19 cellular contexts compared by ENCODE assay signal in the genomic region with DNA sequence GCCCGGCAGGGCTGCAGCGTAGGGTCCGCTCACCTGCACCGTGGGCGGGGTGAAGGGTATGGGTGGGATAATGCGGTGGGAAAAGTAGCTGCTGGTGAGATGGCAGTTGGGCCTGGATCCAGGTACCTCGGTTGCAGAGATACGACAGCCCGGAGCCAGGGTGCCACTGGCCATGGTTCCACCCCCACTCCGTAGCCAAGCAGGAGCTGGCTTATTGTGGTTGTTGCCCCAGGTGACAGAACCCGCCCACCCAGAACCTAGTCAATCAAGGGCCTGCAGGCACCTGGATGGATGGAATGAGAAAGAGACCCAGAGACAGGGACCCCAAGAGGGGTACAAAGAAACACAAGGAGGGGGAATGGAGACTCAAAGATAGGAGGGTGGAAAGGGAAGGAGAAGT. TPM values are rescaled to one million over a fixed set of nuclear protein-coding genes. Genes with fewer than 3 reads are reported as not detected.
DNase-seq lines count a peak whose midpoint lies in the region; ATAC-seq and TF ChIP-seq lines count a peak whose summit lies in the region.
"Had no signal": no experiment of that assay in that cellular context is flagged by ENCODE, and none has a peak within 500 bp of the region (broad histone marks: within the 10 kb centered on the region; RNA-seq: fewer than 3 reads in every experiment).

No MANE protein-coding gene starts in this region.

- H4K20me1 ChIP-seq in OCI-LY1 (ENCODE audit: insufficient read depth, low read length) = no peaks in the 10 kb centered on the region

- H3K9me3 ChIP-seq in OCI-LY1 (ENCODE audit: low read length) = no peaks in the 10 kb centered on the region
- H3K9me3 ChIP-seq: colonic mucosa, uterus had no signal

- H3K4me2 ChIP-seq in OCI-LY1 (ENCODE audit: low read length) = peak overlapping the region; percentile 60; the same call in 1 of the 2 replicates

- no peak overlapping the region for H3K27ac ChIP-seq in OCI-LY1 (ENCODE audit: low read depth, low read length, poor library complexity, severe bottlenecking)
- H3K27ac ChIP-seq: colonic mucosa, epithelial cell of prostate, uterus had no signal

- no peaks in the 10 kb centered on the region for H3K79me2 ChIP-seq in OCI-LY1 (ENCODE audit: insufficient read depth, low read length)

- H2AFZ ChIP-seq in OCI-LY1 (ENCODE audit: low read length) = no peak overlapping the region

- H3K4me1 ChIP-seq in OCI-LY1 (ENCODE audit: insufficient read depth, low read length, severe bottlenecking) = peaks cover 45% of the 10 kb centered on the region

- H3K36me3 ChIP-seq in OCI-LY1 (ENCODE audit: insufficient read depth, low read length) = peaks cover 9% of the 10 kb centered on the region
- H3K36me3 ChIP-seq: colonic mucosa, uterus had no signal

- H3K4me3 ChIP-seq in OCI-LY1 (ENCODE audit: low read depth, low read length, poor library complexity, severe bottlenecking) = no peak overlapping the region
- H3K4me3 ChIP-seq: uterus had no signal

- no peak overlapping the region; the same call in 1 of the 2 replicates for H3K9ac ChIP-seq in OCI-LY1 (ENCODE audit: low read length)

- no peaks in the 10 kb centered on the region for H3K27me3 ChIP-seq in OCI-LY1 (ENCODE audit: insufficient read depth, low read length)
- H3K27me3 ChIP-seq: uterus had no signal

- H3F3A ChIP-seq in OCI-LY1 (ENCODE audit: insufficient read depth, low read length) = no peaks in the 10 kb centered on the region

- no peak for TF ChIP-seq CTCF in OCI-LY1 (IDR thresholded peaks at IDR 0.05; ENCODE audit: low read length)

- TF ChIP-seq POLR2A in erythroblast (IDR thresholded peaks at IDR 0.05; ENCODE audit: low read length) = no peak

- no peaks in the 10 kb centered on the region for H3K9me2 ChIP-seq in OCI-LY1 (ENCODE audit: low read depth, low read length)

- DNase-seq in stimulated activated CD4-positive, alpha-beta T cell treated with anti-CD3 and anti-CD28 coated beads, Interleukin-15, amount 100 ng/mL, for 24 hours = peak; percentile 22
- no peak for DNase-seq in stimulated activated CD4-positive, alpha-beta T cell treated with anti-CD3 and anti-CD28 coated beads, Interleukin-2, amount 100 ng/mL, for 48 hours
- peak; percentile 50 for DNase-seq in iPS-NIHi11 (ENCODE audit: low spot score)
- no peak for DNase-seq in hippocampal formation (lab: John Stamatoyannopoulos, UW)
- no peak for DNase-seq in erythroblast (lab: John Stamatoyannopoulos, UW)
- DNase-seq: activated CD4-positive, CD25-positive, alpha-beta regulatory T cell; aorta; colonic mucosa; NCI-H187 treated with DMSO at 0.1 percent for 48 hours; NK-92 treated with Interleukin-12 subunit alpha and Interleukin-12 subunit beta, amount 100 ng/mL, for 24 hours; Right ventricle myocardium superior; stimulated activated naive CD8-positive, alpha-beta T cell treated with anti-CD3 and anti-CD28 coated beads, Interleukin-15, amount 100 ng/mL, for 72 hours; uterus had no signal

- ATAC-seq in esophagus mucosa (no peak), HG03457 (IDR thresholded peaks at IDR 0.05; ENCODE audit: unreplicated experiment) (no peak)

RNA-seq across cellular contexts. Expression of a gene that starts 3.5 kb away (rescaled TPM):
- total RNA-seq in esophagus mucosa = not detected
- total RNA-seq: colonic mucosa, mononuclear cell, progenitor cell of endocrine pancreas, Right ventricle myocardium superior, uterus had no signal

RNA-seq across cellular contexts. Expression of a gene that starts 3.8 kb away (rescaled TPM):
- total RNA-seq in esophagus mucosa = not detected
- total RNA-seq: aorta, colonic mucosa, mononuclear cell, progenitor cell of endocrine pancreas, Right ventricle myocardium superior, uterus had no signal

RNA-seq across cellular contexts. Expression of a gene that starts 11.3 kb away (rescaled TPM):
- not detected for total RNA-seq in esophagus mucosa
- total RNA-seq: aorta, colonic mucosa, mononuclear cell, progenitor cell of endocrine pancreas, Right ventricle myocardium superior, uterus had no signal

RNA-seq across cellular contexts. Expression of a gene that starts 16.4 kb away (rescaled TPM):
- not detected for total RNA-seq in esophagus mucosa
- total RNA-seq: aorta, colonic mucosa, mononuclear cell, progenitor cell of endocrine pancreas, Right ventricle myocardium superior, uterus had no signal

RNA-seq across cellular contexts. Expression of a gene that starts 23.3 kb away (rescaled TPM):
- not detected for total RNA-seq in esophagus mucosa
- total RNA-seq: aorta, colonic mucosa, mononuclear cell, progenitor cell of endocrine pancreas, Right ventricle myocardium superior, uterus had no signal

Comparison
In these comparisons a context has a peak if more than half of its experiments do, and no peak if none do; other contexts are left out.
1. DNase-seq: peak in stimulated activated CD4-positive, alpha-beta T cell treated with anti-CD3 and anti-CD28 coated beads, Interleukin-15, amount 100 ng/mL, for 24 hours (single experiment) and iPS-NIHi11 (single experiment); none in stimulated activated CD4-positive, alpha-beta T cell treated with anti-CD3 and anti-CD28 coated beads, Interleukin-2, amount 100 ng/mL, for 48 hours (0 of 2), hippocampal formation (0 of 2) and erythroblast (0 of 2).